Comparison of ENCODE assay signal across 1 cellular context in the genomic region with DNA sequence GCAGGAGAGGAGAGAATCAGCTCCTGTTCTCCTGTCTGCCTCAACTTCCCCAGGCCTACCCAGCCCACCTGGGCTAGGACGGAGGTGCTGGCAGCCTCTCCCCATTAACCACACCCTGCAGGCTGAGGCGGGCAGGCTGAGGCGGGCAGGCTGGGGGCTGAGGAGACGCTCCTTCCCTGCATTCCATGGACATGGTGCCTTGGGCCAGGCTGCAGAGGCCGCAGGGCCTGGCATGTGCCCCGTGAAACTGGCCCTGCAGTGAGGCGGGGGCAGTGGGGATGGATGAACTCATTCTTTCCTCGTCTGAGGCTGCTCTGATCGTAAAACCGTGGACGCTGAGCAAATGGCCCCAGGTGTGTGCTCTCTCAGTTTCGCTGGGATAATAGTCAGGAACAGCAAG.
TF ChIP-seq lines count a peak whose summit lies in the region.

No MANE protein-coding gene starts in this region.

TF ChIP-seq in HepG2, 621 proteins besides CTCF, POLR2A, EP300 and RAD21:
- peak; percentile 4; the same call in 1 of the 2 replicates for TF ChIP-seq ZNF768 (CRISPR knock-in tag; IDR thresholded peaks at IDR 0.05)
- 0 out of 2 replicates have a peak, but pooled peaks have one; percentile 41 for TF ChIP-seq TMF1 (CRISPR knock-in tag; IDR thresholded peaks at IDR 0.05; ENCODE audit: low read depth)
- TF ChIP-seq ZNF549 (CRISPR knock-in tag; IDR thresholded peaks at IDR 0.05): no peak
- TF ChIP-seq ZBTB38 (CRISPR knock-in tag; IDR thresholded peaks at IDR 0.05): peak; percentile 46; the same call in 1 of the 2 replicates
- TF ChIP-seq, protein P1, sequence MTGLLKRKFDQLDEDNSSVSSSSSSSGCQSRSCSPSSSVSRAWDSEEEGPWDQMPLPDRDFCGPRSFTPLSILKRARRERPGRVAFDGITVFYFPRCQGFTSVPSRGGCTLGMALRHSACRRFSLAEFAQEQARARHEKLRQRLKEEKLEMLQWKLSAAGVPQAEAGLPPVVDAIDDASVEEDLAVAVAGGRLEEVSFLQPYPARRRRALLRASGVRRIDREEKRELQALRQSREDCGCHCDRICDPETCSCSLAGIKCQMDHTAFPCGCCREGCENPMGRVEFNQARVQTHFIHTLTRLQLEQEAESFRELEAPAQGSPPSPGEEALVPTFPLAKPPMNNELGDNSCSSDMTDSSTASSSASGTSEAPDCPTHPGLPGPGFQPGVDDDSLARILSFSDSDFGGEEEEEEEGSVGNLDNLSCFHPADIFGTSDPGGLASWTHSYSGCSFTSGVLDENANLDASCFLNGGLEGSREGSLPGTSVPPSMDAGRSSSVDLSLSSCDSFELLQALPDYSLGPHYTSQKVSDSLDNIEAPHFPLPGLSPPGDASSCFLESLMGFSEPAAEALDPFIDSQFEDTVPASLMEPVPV (CRISPR knock-in tag; IDR thresholded peaks at IDR 0.05): 0 out of 2 replicates have a peak, but pooled peaks have one; percentile 28
- TF ChIP-seq, protein P2, sequence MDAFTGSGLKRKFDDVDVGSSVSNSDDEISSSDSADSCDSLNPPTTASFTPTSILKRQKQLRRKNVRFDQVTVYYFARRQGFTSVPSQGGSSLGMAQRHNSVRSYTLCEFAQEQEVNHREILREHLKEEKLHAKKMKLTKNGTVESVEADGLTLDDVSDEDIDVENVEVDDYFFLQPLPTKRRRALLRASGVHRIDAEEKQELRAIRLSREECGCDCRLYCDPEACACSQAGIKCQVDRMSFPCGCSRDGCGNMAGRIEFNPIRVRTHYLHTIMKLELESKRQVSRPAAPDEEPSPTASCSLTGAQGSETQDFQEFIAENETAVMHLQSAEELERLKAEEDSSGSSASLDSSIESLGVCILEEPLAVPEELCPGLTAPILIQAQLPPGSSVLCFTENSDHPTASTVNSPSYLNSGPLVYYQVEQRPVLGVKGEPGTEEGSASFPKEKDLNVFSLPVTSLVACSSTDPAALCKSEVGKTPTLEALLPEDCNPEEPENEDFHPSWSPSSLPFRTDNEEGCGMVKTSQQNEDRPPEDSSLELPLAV (CRISPR knock-in tag; conservative IDR thresholded peaks at IDR 0.05; ENCODE audit: low read depth): no peak
- TF ChIP-seq SYNCRIP (IDR thresholded peaks at IDR 0.05; ENCODE audit: insufficient read depth, low read depth, low read length): no peak
- TF ChIP-seq, protein P3, sequence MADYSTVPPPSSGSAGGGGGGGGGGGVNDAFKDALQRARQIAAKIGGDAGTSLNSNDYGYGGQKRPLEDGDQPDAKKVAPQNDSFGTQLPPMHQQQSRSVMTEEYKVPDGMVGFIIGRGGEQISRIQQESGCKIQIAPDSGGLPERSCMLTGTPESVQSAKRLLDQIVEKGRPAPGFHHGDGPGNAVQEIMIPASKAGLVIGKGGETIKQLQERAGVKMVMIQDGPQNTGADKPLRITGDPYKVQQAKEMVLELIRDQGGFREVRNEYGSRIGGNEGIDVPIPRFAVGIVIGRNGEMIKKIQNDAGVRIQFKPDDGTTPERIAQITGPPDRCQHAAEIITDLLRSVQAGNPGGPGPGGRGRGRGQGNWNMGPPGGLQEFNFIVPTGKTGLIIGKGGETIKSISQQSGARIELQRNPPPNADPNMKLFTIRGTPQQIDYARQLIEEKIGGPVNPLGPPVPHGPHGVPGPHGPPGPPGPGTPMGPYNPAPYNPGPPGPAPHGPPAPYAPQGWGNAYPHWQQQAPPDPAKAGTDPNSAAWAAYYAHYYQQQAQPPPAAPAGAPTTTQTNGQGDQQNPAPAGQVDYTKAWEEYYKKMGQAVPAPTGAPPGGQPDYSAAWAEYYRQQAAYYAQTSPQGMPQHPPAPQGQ (CRISPR knock-in tag; IDR thresholded peaks at IDR 0.05; ENCODE audit: borderline replicate concordance): 0 out of 2 replicates have a peak, but pooled peaks have one; percentile 44
- TF ChIP-seq MTA3 (CRISPR knock-in tag; IDR thresholded peaks at IDR 0.05): no peak
- 0 out of 2 replicates have a peak, but pooled peaks have one; percentile 7 for TF ChIP-seq RXRA (CRISPR knock-in tag; IDR thresholded peaks at IDR 0.05)
- TF ChIP-seq, protein P4, sequence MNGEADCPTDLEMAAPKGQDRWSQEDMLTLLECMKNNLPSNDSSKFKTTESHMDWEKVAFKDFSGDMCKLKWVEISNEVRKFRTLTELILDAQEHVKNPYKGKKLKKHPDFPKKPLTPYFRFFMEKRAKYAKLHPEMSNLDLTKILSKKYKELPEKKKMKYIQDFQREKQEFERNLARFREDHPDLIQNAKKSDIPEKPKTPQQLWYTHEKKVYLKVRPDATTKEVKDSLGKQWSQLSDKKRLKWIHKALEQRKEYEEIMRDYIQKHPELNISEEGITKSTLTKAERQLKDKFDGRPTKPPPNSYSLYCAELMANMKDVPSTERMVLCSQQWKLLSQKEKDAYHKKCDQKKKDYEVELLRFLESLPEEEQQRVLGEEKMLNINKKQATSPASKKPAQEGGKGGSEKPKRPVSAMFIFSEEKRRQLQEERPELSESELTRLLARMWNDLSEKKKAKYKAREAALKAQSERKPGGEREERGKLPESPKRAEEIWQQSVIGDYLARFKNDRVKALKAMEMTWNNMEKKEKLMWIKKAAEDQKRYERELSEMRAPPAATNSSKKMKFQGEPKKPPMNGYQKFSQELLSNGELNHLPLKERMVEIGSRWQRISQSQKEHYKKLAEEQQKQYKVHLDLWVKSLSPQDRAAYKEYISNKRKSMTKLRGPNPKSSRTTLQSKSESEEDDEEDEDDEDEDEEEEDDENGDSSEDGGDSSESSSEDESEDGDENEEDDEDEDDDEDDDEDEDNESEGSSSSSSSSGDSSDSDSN (CRISPR knock-in tag; IDR thresholded peaks at IDR 0.05): 0 out of 2 replicates have a peak, but pooled peaks have one; percentile 3
- no peak for TF ChIP-seq KMT2B (CRISPR knock-in tag; IDR thresholded peaks at IDR 0.05)
- TF ChIP-seq, protein P5, sequence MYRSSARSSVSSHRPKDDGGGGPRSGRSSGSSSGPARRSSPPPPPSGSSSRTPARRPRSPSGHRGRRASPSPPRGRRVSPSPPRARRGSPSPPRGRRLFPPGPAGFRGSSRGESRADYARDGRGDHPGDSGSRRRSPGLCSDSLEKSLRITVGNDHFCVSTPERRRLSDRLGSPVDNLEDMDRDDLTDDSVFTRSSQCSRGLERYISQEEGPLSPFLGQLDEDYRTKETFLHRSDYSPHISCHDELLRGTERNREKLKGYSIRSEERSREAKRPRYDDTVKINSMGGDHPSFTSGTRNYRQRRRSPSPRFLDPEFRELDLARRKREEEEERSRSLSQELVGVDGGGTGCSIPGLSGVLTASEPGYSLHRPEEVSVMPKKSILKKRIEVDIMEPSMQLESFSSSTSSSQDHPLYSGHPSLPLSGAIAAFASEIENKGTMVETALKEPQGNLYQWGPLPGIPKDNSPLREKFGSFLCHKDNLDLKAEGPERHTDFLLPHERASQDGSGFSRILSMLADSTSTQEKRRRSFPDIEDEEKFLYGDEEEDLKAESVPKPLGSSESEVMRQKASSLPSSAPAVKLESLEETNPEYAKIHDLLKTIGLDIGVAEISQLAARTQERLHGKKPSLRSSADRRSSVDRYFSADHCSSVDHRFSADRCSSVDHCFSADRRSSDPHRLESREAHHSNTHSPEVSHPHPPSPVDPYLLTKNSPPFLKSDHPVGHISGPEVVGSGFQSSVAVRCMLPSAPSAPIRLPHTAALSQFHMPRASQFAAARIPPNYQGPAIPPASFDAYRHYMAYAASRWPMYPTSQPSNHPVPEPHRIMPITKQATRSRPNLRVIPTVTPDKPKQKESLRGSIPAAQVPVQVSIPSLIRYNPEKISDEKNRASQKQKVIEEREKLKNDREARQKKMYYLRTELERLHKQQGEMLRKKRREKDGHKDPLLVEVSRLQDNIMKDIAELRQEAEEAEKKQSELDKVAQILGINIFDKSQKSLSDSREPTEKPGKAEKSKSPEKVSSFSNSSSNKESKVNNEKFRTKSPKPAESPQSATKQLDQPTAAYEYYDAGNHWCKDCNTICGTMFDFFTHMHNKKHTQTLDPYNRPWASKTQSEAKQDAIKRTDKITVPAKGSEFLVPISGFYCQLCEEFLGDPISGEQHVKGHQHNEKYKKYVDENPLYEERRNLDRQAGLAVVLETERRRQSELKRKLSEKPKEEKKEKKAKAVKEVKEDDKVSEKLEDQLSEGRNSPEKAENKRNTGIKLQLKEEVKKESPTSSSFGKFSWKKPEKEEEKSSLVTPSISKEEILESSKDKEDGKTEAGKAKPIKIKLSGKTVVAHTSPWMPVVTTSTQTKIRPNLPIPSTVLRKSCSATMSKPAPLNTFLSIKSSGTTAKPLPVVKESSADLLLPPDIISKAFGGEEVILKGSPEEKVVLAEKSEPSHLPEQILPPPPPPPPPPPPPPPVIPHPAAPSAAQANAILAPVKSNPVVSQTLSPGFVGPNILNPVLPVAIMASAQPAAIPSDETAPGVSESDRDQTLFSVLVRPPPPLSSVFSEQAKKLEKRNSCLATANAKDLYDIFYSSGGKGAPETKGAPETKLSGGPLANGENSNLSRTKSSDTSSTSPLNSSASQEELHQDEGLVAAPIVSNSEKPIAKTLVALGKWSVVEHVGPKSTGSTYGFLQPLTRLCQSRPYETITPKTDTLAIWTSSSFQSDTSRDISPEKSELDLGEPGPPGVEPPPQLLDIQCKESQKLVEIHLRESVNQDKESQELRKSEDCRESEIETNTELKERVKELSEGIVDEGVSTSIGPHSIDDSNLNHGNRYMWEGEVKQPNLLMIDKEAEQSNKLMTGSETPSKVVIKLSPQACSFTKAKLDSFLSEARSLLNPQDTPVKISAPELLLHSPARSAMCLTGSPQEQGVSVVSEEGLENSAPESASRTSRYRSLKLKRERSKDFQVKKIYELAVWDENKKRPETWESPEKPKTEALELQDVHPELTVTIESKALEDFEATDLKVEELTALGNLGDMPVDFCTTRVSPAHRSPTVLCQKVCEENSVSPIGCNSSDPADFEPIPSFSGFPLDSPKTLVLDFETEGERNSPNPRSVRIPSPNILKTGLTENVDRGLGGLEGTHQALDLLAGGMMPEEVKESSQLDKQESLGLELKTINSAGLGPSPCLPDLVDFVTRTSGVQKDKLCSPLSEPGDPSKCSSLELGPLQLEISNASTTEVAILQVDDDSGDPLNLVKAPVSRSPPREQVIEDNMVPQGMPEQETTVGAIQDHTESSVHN (CRISPR knock-in tag; IDR thresholded peaks at IDR 0.05): 0 out of 2 replicates have a peak, but pooled peaks have one; percentile 12
- TF ChIP-seq, protein P6, sequence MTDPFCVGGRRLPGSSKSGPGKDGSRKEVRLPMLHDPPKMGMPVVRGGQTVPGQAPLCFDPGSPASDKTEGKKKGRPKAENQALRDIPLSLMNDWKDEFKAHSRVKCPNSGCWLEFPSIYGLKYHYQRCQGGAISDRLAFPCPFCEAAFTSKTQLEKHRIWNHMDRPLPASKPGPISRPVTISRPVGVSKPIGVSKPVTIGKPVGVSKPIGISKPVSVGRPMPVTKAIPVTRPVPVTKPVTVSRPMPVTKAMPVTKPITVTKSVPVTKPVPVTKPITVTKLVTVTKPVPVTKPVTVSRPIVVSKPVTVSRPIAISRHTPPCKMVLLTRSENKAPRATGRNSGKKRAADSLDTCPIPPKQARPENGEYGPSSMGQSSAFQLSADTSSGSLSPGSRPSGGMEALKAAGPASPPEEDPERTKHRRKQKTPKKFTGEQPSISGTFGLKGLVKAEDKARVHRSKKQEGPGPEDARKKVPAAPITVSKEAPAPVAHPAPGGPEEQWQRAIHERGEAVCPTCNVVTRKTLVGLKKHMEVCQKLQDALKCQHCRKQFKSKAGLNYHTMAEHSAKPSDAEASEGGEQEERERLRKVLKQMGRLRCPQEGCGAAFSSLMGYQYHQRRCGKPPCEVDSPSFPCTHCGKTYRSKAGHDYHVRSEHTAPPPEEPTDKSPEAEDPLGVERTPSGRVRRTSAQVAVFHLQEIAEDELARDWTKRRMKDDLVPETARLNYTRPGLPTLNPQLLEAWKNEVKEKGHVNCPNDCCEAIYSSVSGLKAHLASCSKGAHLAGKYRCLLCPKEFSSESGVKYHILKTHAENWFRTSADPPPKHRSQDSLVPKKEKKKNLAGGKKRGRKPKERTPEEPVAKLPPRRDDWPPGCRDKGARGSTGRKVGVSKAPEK (CRISPR knock-in tag; IDR thresholded peaks at IDR 0.05; ENCODE audit: borderline replicate concordance): 0 out of 2 replicates have a peak, but pooled peaks have one; percentile 8
- TF ChIP-seq, protein P7, sequence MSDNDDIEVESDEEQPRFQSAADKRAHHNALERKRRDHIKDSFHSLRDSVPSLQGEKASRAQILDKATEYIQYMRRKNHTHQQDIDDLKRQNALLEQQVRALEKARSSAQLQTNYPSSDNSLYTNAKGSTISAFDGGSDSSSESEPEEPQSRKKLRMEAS (IDR thresholded peaks at IDR 0.05): no peak
- peak; percentile 63; the same call in 1 of the 2 replicates for TF ChIP-seq ZNF468 (CRISPR knock-in tag; IDR thresholded peaks at IDR 0.05)
- 0 out of 2 replicates have a peak, but pooled peaks have one; percentile 6 for TF ChIP-seq SPEN (CRISPR knock-in tag; IDR thresholded peaks at IDR 0.05; ENCODE audit: low read depth)
